Comparison of ENCODE assay signal across 1 cellular context in genomic region chr9:124758061-124758460, GRCh38.
TF ChIP-seq lines count a peak whose summit lies in the region.

No MANE protein-coding gene starts in this region.

TF ChIP-seq in HepG2, 621 proteins besides CTCF, POLR2A, EP300 and RAD21:
- TF ChIP-seq ZBTB33 (CRISPR knock-in tag; IDR thresholded peaks at IDR 0.05) (no peak), ZNF264 (CRISPR knock-in tag; IDR thresholded peaks at IDR 0.05) (no peak), HNF1B (CRISPR knock-in tag; IDR thresholded peaks at IDR 0.05) (no peak), ZNF281 (CRISPR knock-in tag; IDR thresholded peaks at IDR 0.05; ENCODE audit: borderline replicate concordance) (peak; percentile 48; the same call in 1 of the 2 replicates), RFX5 (IDR thresholded peaks at IDR 0.05; ENCODE audit: low read depth, low read length) (no peak)
